ENCODE assay signal across 9 cellular contexts in genomic region chr12:11269607-11270006, GRCh38. TPM values are rescaled to one million over a fixed set of nuclear protein-coding genes. Genes with fewer than 3 reads are reported as not detected.
"Had no signal": no experiment of that assay in that cellular context is flagged by ENCODE, and none has a peak within 500 bp of the region (broad histone marks: within the 10 kb centered on the region; RNA-seq: fewer than 3 reads in every experiment).

TSS of gene PRB3 (minus strand) at chr12:11269707. CDS start at chr12:11269669, 38 bp downstream.

- H3K4me1 Mint-ChIP-seq: IgD-negative memory B cell had no signal

- DNase-seq: IMR-90, KBM-7 had no signal

- H3K27ac ChIP-seq: HL-60 had no signal

- H3K4me3 ChIP-seq: K562 had no signal

- H3K27me3 Mint-ChIP-seq: IgD-negative memory B cell had no signal

- ATAC-seq: HepG2, K562 had no signal

- H3K27ac Mint-ChIP-seq: IgD-negative memory B cell had no signal

- H3K4me3 Mint-ChIP-seq: IgD-negative memory B cell had no signal

- FAIRE-seq: HepG2, HTR-8/SVneo, K562 had no signal

RNA-seq across cellular contexts. Expression of gene PRB3, which starts in this region (rescaled TPM):
- total RNA-seq: HepG2, HT-29, HT1080, IMR-90, K562 had no signal
- polyA plus RNA-seq: HepG2, IgD-negative memory B cell, IMR-90 had no signal
